ENCODE assay signal across 12 cellular contexts in genomic region chrX:154047266-154047665, GRCh38. TPM values are rescaled to one million over a fixed set of nuclear protein-coding genes. Genes with fewer than 3 reads are reported as not detected.
DNase-seq lines count a peak whose midpoint lies in the region; ATAC-seq and TF ChIP-seq lines count a peak whose summit lies in the region.
"Had no signal": no experiment of that assay in that cellular context is flagged by ENCODE, and none has a peak within 500 bp of the region (broad histone marks: within the 10 kb centered on the region; RNA-seq: fewer than 3 reads in every experiment).

No MANE protein-coding gene starts in this region.

- 0 out of 2 replicates have a peak overlapping the region, but pooled peaks have one; percentile 14 for H3K27ac Mint-ChIP-seq in GM23338
- peak overlapping the region; percentile 71 for H3K27ac Mint-ChIP-seq in activated T-helper 1 cell treated with anti-CD3 and anti-CD28 coated beads, Interleukin-12 subunit alpha, Interleukin-12 subunit beta, Interleukin-2, Interleukin-4 antibody, amounts not matched to agents 30 ng/mL and 10 ng/mL and 1 ng/mL, durations not matched to agents 14 hours and 24 hours and 36 hours

- no peak overlapping the region for H3K9ac ChIP-seq in Karpas-422 (ENCODE audit: low read length)

- no peaks in the 10 kb centered on the region for H3K9me3 Mint-ChIP-seq in GM23338
- no peaks in the 10 kb centered on the region for H3K9me3 Mint-ChIP-seq in activated T-helper 1 cell treated with anti-CD3 and anti-CD28 coated beads, Interleukin-12 subunit alpha, Interleukin-12 subunit beta, Interleukin-2, Interleukin-4 antibody, amounts not matched to agents 30 ng/mL and 10 ng/mL and 1 ng/mL, durations not matched to agents 14 hours and 24 hours and 36 hours
- H3K9me3 Mint-ChIP-seq: naive thymus-derived CD8-positive, alpha-beta T cell had no signal

- H3K27ac ChIP-seq in GM23338 (ENCODE audit: low read depth): no peak overlapping the region
- peak overlapping the region; percentile 64 to 81 (median 70) for H3K27ac ChIP-seq in sigmoid colon
- H3K27ac ChIP-seq in Karpas-422 (ENCODE audit: low read length): no peak overlapping the region
- H3K27ac ChIP-seq: epithelial cell of prostate had no signal

- H3K36me3 ChIP-seq in GM23338 (ENCODE audit: insufficient read depth): no peaks in the 10 kb centered on the region
- H3K36me3 ChIP-seq in sigmoid colon: no peaks in the 10 kb centered on the region
- H3K36me3 ChIP-seq in Karpas-422 (ENCODE audit: insufficient read depth, low read length): no peaks in the 10 kb centered on the region

- intact Hi-C loops in activated T-helper 1 cell treated with anti-CD3 and anti-CD28 coated beads, Interleukin-12 subunit alpha, Interleukin-12 subunit beta, Interleukin-2, Interleukin-4 antibody, amounts not matched to agents 30 ng/mL and 10 ng/mL and 1 ng/mL, durations not matched to agents 14 hours and 24 hours and 36 hours (cut with micrococcal nuclease): no loop called here
- intact Hi-C loops in sigmoid colon (cut with DNase I): no loop called here

- no peaks in the 10 kb centered on the region for H3K9me2 ChIP-seq in GM23338 (ENCODE audit: insufficient read depth)
- no peaks in the 10 kb centered on the region for H3K9me2 ChIP-seq in Karpas-422 (replicated peaks; ENCODE audit: insufficient read depth, low read length)

- DNase-seq in GM23338 (ENCODE audit: low spot score) (no peak), fibroblast of the aortic adventitia (ENCODE audit: low read depth) (peak; percentile 71), sigmoid colon (no peak), GDM1 (lab: John Stamatoyannopoulos, UW) (no peak), Karpas-422 (no peak)
- DNase-seq in activated T-helper 1 cell treated with anti-CD3 and anti-CD28 coated beads, Interleukin-12 subunit alpha, Interleukin-12 subunit beta, Interleukin-2, Interleukin-4 antibody, amounts not matched to agents 30 ng/mL and 10 ng/mL and 1 ng/mL, durations not matched to agents 14 hours and 24 hours and 36 hours (ENCODE audit: low spot score): no peak
- DNase-seq: aorta; DMS153; naive thymus-derived CD8-positive, alpha-beta T cell; NCI-H1694 had no signal

- WGBS in sigmoid colon, 2 donors: 59 to 68% methylated on average over 3 of the region's 3 CpGs

- H3K4me1 ChIP-seq in GM23338 (ENCODE audit: insufficient read depth) (peaks cover 8% of the 10 kb centered on the region; the same call in 1 of the 2 replicates), sigmoid colon (peaks cover 0 to 98% (median 66%) of the 10 kb centered on the region in 4 donors), Karpas-422 (ENCODE audit: low read length) (no peaks in the 10 kb centered on the region)

- H3K79me2 ChIP-seq in GM23338 (replicated peaks; ENCODE audit: insufficient read depth) (peaks cover 49% of the 10 kb centered on the region), Karpas-422 (ENCODE audit: low read length) (peaks cover 65% of the 10 kb centered on the region)

- TF ChIP-seq EP300 in sigmoid colon (IDR thresholded peaks at IDR 0.05): no peak

- H3K4me2 ChIP-seq in GM23338 (no peak overlapping the region), Karpas-422 (ENCODE audit: low read depth, low read length, poor library complexity, severe bottlenecking) (no peak overlapping the region)

- H3K27me3 Mint-ChIP-seq in GM23338 (ENCODE audit: insufficient read depth, low read depth, poor library complexity): no peaks in the 10 kb centered on the region
- no peaks in the 10 kb centered on the region for H3K27me3 Mint-ChIP-seq in activated T-helper 1 cell treated with anti-CD3 and anti-CD28 coated beads, Interleukin-12 subunit alpha, Interleukin-12 subunit beta, Interleukin-2, Interleukin-4 antibody, amounts not matched to agents 30 ng/mL and 10 ng/mL and 1 ng/mL, durations not matched to agents 14 hours and 24 hours and 36 hours (ENCODE audit: insufficient read depth)
- H3K27me3 Mint-ChIP-seq: naive thymus-derived CD8-positive, alpha-beta T cell had no signal

- ATAC-seq in GM23338 (no peak), GM18867 (IDR thresholded peaks at IDR 0.05; ENCODE audit: unreplicated experiment) (no peak)
- ATAC-seq: naive thymus-derived CD8-positive, alpha-beta T cell had no signal

- H3F3A ChIP-seq in GM23338 (replicated peaks; ENCODE audit: low read depth): no peaks in the 10 kb centered on the region

- peaks cover 15% of the 10 kb centered on the region for H3K36me3 Mint-ChIP-seq in GM23338 (ENCODE audit: low read depth)
- peaks cover 19% of the 10 kb centered on the region for H3K36me3 Mint-ChIP-seq in activated T-helper 1 cell treated with anti-CD3 and anti-CD28 coated beads, Interleukin-12 subunit alpha, Interleukin-12 subunit beta, Interleukin-2, Interleukin-4 antibody, amounts not matched to agents 30 ng/mL and 10 ng/mL and 1 ng/mL, durations not matched to agents 14 hours and 24 hours and 36 hours (ENCODE audit: low read depth)

- H4K20me1 ChIP-seq in GM23338 (replicated peaks; ENCODE audit: insufficient read depth) (no peaks in the 10 kb centered on the region), Karpas-422 (ENCODE audit: insufficient read depth, low read depth, low read length) (0 out of 2 replicates have a peak, but pooled peaks cover 3% of the 10 kb centered on the region)

- TF ChIP-seq CTCF in GM23338 (conservative IDR thresholded peaks at IDR 0.05; ENCODE audit: low read depth in 2 of 2): no peak
- no peak for TF ChIP-seq CTCF in fibroblast of the aortic adventitia (IDR thresholded peaks at IDR 0.05; ENCODE audit: insufficient read depth, low read length)
- no peak for TF ChIP-seq CTCF in sigmoid colon (IDR thresholded peaks at IDR 0.05)

- H2AFZ ChIP-seq in GM23338: no peak overlapping the region
- no peak overlapping the region for H2AFZ ChIP-seq in Karpas-422 (ENCODE audit: low read length)

- no peak for TF ChIP-seq POLR2A in sigmoid colon (IDR thresholded peaks at IDR 0.05)

- H3K4me3 Mint-ChIP-seq in GM23338: no peak overlapping the region
- H3K4me3 Mint-ChIP-seq in activated T-helper 1 cell treated with anti-CD3 and anti-CD28 coated beads, Interleukin-12 subunit alpha, Interleukin-12 subunit beta, Interleukin-2, Interleukin-4 antibody, amounts not matched to agents 30 ng/mL and 10 ng/mL and 1 ng/mL, durations not matched to agents 14 hours and 24 hours and 36 hours: no peak overlapping the region
- H3K4me3 Mint-ChIP-seq: naive thymus-derived CD8-positive, alpha-beta T cell had no signal

- H3K4me1 Mint-ChIP-seq in GM23338: peaks cover 29% of the 10 kb centered on the region
- H3K4me1 Mint-ChIP-seq in activated T-helper 1 cell treated with anti-CD3 and anti-CD28 coated beads, Interleukin-12 subunit alpha, Interleukin-12 subunit beta, Interleukin-2, Interleukin-4 antibody, amounts not matched to agents 30 ng/mL and 10 ng/mL and 1 ng/mL, durations not matched to agents 14 hours and 24 hours and 36 hours (ENCODE audit: low read depth): peaks cover 9% of the 10 kb centered on the region

- H3K4me3 ChIP-seq in GM23338 (no peak overlapping the region), fibroblast of the aortic adventitia (ENCODE audit: low read depth, low read length) (no peak overlapping the region), sigmoid colon (no peak overlapping the region), Karpas-422 (ENCODE audit: low read length) (no peak overlapping the region)

- H3K9me3 ChIP-seq in sigmoid colon (no peaks in the 10 kb centered on the region), Karpas-422 (ENCODE audit: low read length) (no peaks in the 10 kb centered on the region)

- H3K27me3 ChIP-seq in GM23338 (ENCODE audit: insufficient read depth) (no peaks in the 10 kb centered on the region), sigmoid colon (no peaks in the 10 kb centered on the region), Karpas-422 (ENCODE audit: low read length) (no peaks in the 10 kb centered on the region)

RNA-seq across cellular contexts. Expression of gene IRAK1, which starts 27.6 kb away (rescaled TPM):
- 30.4 and 38.0 TPM in 2 replicates for total RNA-seq in GM23338 (2014; rRNA removed; shearing (Covaris generic))
- polyA plus RNA-seq in GM23338 (2016; fragmentation: Nextera tagmentation; extraction: Ambion mirVana): 21.6 and 23.0 TPM in 2 replicates
- total RNA-seq in activated T-helper 1 cell treated with anti-CD3 and anti-CD28 coated beads, Interleukin-12 subunit alpha, Interleukin-12 subunit beta, Interleukin-2, Interleukin-4 antibody, amounts not matched to agents 30 ng/mL and 10 ng/mL and 1 ng/mL, durations not matched to agents 14 hours and 24 hours and 36 hours: 165 and 172 TPM in 2 replicates
- 37.1 and 80.5 TPM in 2 replicates for total RNA-seq in fibroblast of the aortic adventitia (ENCODE audit: low replicate concordance)
- 10 to 100 TPM; 26.8 to 41.7 (median 37.3) TPM for total RNA-seq in sigmoid colon
- 100 to 1,000 TPM in 1 of 3 donors, 10 to 100 TPM in 2; 67.7 to 103 (median 70.3) TPM for polyA plus RNA-seq in sigmoid colon
- 76.0 and 131 TPM in 2 replicates for total RNA-seq in Karpas-422 (2014; rRNA removed; shearing (Covaris generic); ENCODE audit: low replicate concordance)

RNA-seq across cellular contexts. Expression of gene MECP2, which starts 50.3 kb away (rescaled TPM):
- total RNA-seq in GM23338 (2014; rRNA removed; shearing (Covaris generic)): 32.7 and 34.0 TPM in 2 replicates
- polyA plus RNA-seq in GM23338 (2016; fragmentation: Nextera tagmentation; extraction: Ambion mirVana) (27.4 and 27.7 TPM in 2 replicates), sigmoid colon (10 to 100 TPM; 14.4 to 22.5 (median 18.7) TPM)
- 53.4 and 59.4 TPM in 2 replicates for total RNA-seq in activated T-helper 1 cell treated with anti-CD3 and anti-CD28 coated beads, Interleukin-12 subunit alpha, Interleukin-12 subunit beta, Interleukin-2, Interleukin-4 antibody, amounts not matched to agents 30 ng/mL and 10 ng/mL and 1 ng/mL, durations not matched to agents 14 hours and 24 hours and 36 hours
- total RNA-seq in fibroblast of the aortic adventitia (ENCODE audit: low replicate concordance) (21.6 and 27.4 TPM in 2 replicates), sigmoid colon (10 to 100 TPM; 43.9 to 57.9 (median 49.6) TPM)
- 20.4 and 27.5 TPM in 2 replicates for total RNA-seq in Karpas-422 (2014; rRNA removed; shearing (Covaris generic); ENCODE audit: low replicate concordance)

Comparison
In these comparisons a context has a peak if more than half of its experiments do, and no peak if none do; other contexts are left out.
1. H3K27ac ChIP-seq: peak in sigmoid colon (4 of 4); none in GM23338 (single experiment) and Karpas-422 (single experiment).